Comparison of ENCODE assay signal across 1 cellular context in the genomic region with DNA sequence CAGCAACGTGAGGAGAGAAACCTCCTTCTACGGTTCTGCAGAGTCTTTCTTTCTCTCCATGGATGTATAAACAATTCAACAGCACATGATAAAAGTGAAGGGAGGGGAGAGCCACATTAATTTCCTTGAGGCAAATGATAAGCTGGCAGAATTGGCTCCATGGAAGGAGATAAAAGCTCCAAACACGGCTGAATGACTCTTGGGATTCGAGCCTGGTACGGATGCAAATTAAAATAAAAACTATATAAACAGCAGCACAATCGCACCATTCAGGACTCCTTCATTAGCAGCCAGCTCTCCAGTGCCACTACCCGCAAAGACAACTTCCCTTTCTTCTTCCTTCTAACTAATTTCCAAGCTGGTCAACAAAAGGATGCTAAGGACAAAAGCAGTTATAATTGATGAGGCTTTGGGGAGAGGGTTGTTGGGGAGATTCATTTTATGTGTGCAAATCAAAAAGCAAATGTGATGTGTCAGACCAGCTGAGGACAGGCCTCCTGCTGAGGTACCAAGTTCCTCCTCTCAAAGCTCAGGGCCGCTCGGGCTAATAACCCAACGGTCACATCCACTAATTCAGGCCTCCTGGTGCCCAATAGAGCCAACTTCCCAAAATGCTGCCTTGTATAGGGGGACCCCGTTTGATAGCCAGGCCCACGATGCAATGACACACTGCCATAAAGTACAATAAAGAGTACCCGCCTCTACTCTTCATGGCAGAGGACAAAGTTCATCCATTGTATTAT.
TF ChIP-seq lines count a peak whose summit lies in the region.

No MANE protein-coding gene starts in this region.

TF ChIP-seq in HepG2, 621 proteins besides CTCF, POLR2A, EP300 and RAD21 (continued from another document):
- TF ChIP-seq MIXL1 (CRISPR knock-in tag; IDR thresholded peaks at IDR 0.05) (no peak), NR2F2 (IDR thresholded peaks at IDR 0.05; ENCODE audit: borderline replicate concordance, low read depth) (no peak)
- TF ChIP-seq, protein P1, sequence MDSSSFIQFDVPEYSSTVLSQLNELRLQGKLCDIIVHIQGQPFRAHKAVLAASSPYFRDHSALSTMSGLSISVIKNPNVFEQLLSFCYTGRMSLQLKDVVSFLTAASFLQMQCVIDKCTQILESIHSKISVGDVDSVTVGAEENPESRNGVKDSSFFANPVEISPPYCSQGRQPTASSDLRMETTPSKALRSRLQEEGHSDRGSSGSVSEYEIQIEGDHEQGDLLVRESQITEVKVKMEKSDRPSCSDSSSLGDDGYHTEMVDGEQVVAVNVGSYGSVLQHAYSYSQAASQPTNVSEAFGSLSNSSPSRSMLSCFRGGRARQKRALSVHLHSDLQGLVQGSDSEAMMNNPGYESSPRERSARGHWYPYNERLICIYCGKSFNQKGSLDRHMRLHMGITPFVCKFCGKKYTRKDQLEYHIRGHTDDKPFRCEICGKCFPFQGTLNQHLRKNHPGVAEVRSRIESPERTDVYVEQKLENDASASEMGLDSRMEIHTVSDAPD (CRISPR knock-in tag; IDR thresholded peaks at IDR 0.05): no peak
